ENCODE assay signal across 8 cellular contexts in the genomic region with DNA sequence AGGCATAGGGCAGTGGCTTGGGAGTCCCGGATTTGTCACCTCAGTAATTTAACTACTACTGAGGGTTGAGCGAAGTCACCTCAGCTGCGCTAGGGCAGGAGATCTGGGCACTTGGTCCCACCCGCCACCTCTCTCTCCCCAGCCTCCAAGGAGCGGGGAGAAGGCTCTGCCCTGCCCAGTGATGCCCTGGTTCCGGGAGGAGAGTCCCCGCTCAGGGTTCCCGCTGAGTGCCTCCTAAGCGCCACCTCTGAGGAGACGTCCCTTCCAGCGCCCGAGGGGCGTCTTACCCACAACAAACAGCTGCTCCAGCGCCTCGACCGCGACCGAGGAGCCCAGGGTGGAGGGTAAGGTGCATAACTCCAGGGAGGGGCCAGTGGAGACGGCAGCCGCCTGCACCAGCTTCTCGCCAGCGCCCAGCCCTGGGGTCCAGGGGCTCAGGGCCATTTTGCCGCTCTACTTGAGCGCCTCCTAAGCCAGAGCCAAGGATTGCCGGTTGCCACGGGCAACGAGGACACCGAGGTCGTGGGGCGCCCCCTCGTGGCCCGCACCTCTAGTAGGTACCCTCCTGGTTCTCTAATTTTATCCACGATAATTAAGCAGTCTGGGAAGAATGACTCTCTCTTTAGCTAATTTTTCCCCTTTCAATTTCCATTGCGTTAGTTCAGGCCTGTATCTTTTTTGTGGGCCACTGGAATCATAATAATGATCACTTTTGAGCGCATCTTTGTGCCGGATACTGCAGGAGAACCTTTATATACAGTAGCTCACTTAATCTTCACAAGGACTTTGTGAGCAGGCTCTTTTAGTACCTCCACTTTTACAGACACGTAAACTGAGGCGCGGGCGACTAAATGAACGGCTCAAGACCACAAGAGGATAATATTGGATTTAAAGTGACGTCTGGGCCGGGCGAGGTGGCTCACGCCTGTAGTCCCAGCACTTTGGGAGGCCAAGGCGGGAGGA. TPM values are rescaled to one million over a fixed set of nuclear protein-coding genes. Genes with fewer than 3 reads are reported as not detected.
DNase-seq lines count a peak whose midpoint lies in the region; ATAC-seq and TF ChIP-seq lines count a peak whose summit lies in the region.

A gene (minus strand): TSS at position 481 of the 963 bp plus-strand sequence. CDS start 37 bp downstream, at position 444.

- no peaks in the 10 kb centered on the region for H3K27me3 ChIP-seq in SU-DHL-6 (ENCODE audit: low read length)
- H3K27me3 ChIP-seq in upper lobe of left lung: no peaks in the 10 kb centered on the region

- TF ChIP-seq EP300 in upper lobe of left lung (IDR thresholded peaks at IDR 0.05): no peak

- no peaks in the 10 kb centered on the region for H3K79me2 ChIP-seq in SU-DHL-6 (ENCODE audit: insufficient read depth, low read length)

- H3K4me3 ChIP-seq in LNCaP clone FGC (ENCODE audit: low read depth, low read length): no peak within 1 kb of the TSS
- H3K4me3 ChIP-seq in SU-DHL-6 (ENCODE audit: insufficient read depth, low read length, poor library complexity, severe bottlenecking): peak within 1 kb of the TSS; percentile 38
- peak within 1 kb of the TSS in 3 of 4 donors; percentile 38 to 53 (median 49) for H3K4me3 ChIP-seq in upper lobe of left lung

- no peaks in the 10 kb centered on the region for H4K20me1 ChIP-seq in SU-DHL-6 (ENCODE audit: low read depth, low read length)

- peak; percentile 93 for ATAC-seq in activated naive CD8-positive, alpha-beta T cell treated with anti-CD3 and anti-CD28 coated beads, Interleukin-2, amount 50 U/mL, for 24 hours
- ATAC-seq in left ventricle myocardium superior: peak; percentile 88
- ATAC-seq in upper lobe of left lung (ENCODE audit: low FRiP score in 2 of 2): peak; percentile 90 to 95

- DNase-seq in ELF-1 (ENCODE audit: low read depth, low spot score) (peak; percentile 92), H4 (ENCODE audit: low spot score) (peak; percentile 59), LNCaP clone FGC (ENCODE audit: low read depth) (no peak), left ventricle myocardium superior (peak; percentile 92), posterior vena cava (ENCODE audit: low spot score) (peak; percentile 94), upper lobe of left lung (peak; percentile 94 to 96)
- DNase-seq in activated naive CD8-positive, alpha-beta T cell treated with anti-CD3 and anti-CD28 coated beads, Interleukin-2, amount 50 U/mL, for 24 hours: peak; percentile 86

- WGBS in upper lobe of left lung, 2 donors: 22 to 29% methylated on average over 29 to 37 of the region's 46 CpGs

- H3K36me3 Mint-ChIP-seq in activated naive CD8-positive, alpha-beta T cell treated with anti-CD3 and anti-CD28 coated beads, Interleukin-2, amount 50 U/mL, for 24 hours (ENCODE audit: low read depth): no peaks in the 10 kb centered on the region

- H3K9me3 ChIP-seq in SU-DHL-6 (ENCODE audit: insufficient read depth, low read length) (no peaks in the 10 kb centered on the region), upper lobe of left lung (no peaks in the 10 kb centered on the region)

- H3K36me3 ChIP-seq in SU-DHL-6 (ENCODE audit: low read length): no peaks in the 10 kb centered on the region
- no peaks in the 10 kb centered on the region for H3K36me3 ChIP-seq in upper lobe of left lung

- H3K27ac ChIP-seq in SU-DHL-6 (ENCODE audit: low read depth, low read length) (no peak within 1 kb of the TSS), upper lobe of left lung (no peak within 1 kb of the TSS)

- peaks cover 6% of the 10 kb centered on the region for H3K4me1 Mint-ChIP-seq in activated naive CD8-positive, alpha-beta T cell treated with anti-CD3 and anti-CD28 coated beads, Interleukin-2, amount 50 U/mL, for 24 hours

- no peaks in the 10 kb centered on the region for H3F3A ChIP-seq in SU-DHL-6 (ENCODE audit: insufficient read depth)

- H3K9ac ChIP-seq in SU-DHL-6 (ENCODE audit: low read length): peak within 1 kb of the TSS; percentile 25; the same call in 1 of the 2 replicates

- intact Hi-C loops in left ventricle myocardium superior (cut with micrococcal nuclease): no loop called here
- intact Hi-C loops in posterior vena cava (cut with DNase I): no loop called here

- peaks cover 6 to 11% (median 7%) of the 10 kb centered on the region in 4 donors for H3K4me1 ChIP-seq in upper lobe of left lung

- peak within 1 kb of the TSS; percentile 59 for H3K4me2 ChIP-seq in SU-DHL-6 (ENCODE audit: low read depth, low read length, poor library complexity, severe bottlenecking)

- H3K27me3 Mint-ChIP-seq in activated naive CD8-positive, alpha-beta T cell treated with anti-CD3 and anti-CD28 coated beads, Interleukin-2, amount 50 U/mL, for 24 hours: peaks cover 20% of the 10 kb centered on the region

- no peaks in the 10 kb centered on the region for H3K9me3 Mint-ChIP-seq in activated naive CD8-positive, alpha-beta T cell treated with anti-CD3 and anti-CD28 coated beads, Interleukin-2, amount 50 U/mL, for 24 hours

- H2AFZ ChIP-seq in SU-DHL-6 (ENCODE audit: low read depth, low read length, severe bottlenecking): peak within 1 kb of the TSS; percentile 83

- no peaks in the 10 kb centered on the region for H3K9me2 ChIP-seq in SU-DHL-6 (replicated peaks; ENCODE audit: insufficient read depth, low read length)

- peak within 1 kb of the TSS; percentile 63 for H3K4me3 Mint-ChIP-seq in activated naive CD8-positive, alpha-beta T cell treated with anti-CD3 and anti-CD28 coated beads, Interleukin-2, amount 50 U/mL, for 24 hours

- no peak within 1 kb of the TSS for H3K27ac Mint-ChIP-seq in activated naive CD8-positive, alpha-beta T cell treated with anti-CD3 and anti-CD28 coated beads, Interleukin-2, amount 50 U/mL, for 24 hours

- no peak for TF ChIP-seq POLR2A in upper lobe of left lung (IDR thresholded peaks at IDR 0.05)

- TF ChIP-seq CTCF in LNCaP clone FGC (IDR thresholded peaks at IDR 0.05; ENCODE audit: control insufficient read depth, extremely low read depth, insufficient read depth) (peak; percentile 73), SU-DHL-6 (IDR thresholded peaks at IDR 0.05; ENCODE audit: insufficient read depth, low read length, poor library complexity, severe bottlenecking) (peak; percentile 90), upper lobe of left lung (IDR thresholded peaks at IDR 0.05) (peak; percentile 47 to 72 (median 56))

RNA-seq across cellular contexts. Expression of the gene that starts here (rescaled TPM):
- total RNA-seq in H4 (2014; rRNA removed; shearing (Covaris generic)): not detected in 2 replicates
- total RNA-seq in left ventricle myocardium superior: not detected
- total RNA-seq in posterior vena cava: under 1 TPM in 1 of 2 donors, not detected in 1; 0.10 TPM
- total RNA-seq in upper lobe of left lung: under 1 TPM in 1 of 6 donors, not detected in 5; 0.14 TPM

Comparison
In these comparisons a context has a peak if more than half of its experiments do, and no peak if none do; other contexts are left out.
1. Peak in DNase-seq in H4; RNA of the gene not detected or under 1 TPM.
2. Peak in DNase-seq and ATAC-seq in left ventricle myocardium superior; RNA of the gene not detected or under 1 TPM.
3. Peak in DNase-seq in posterior vena cava; RNA of the gene not detected or under 1 TPM.
4. Peak in DNase-seq, ATAC-seq and H3K4me3 ChIP-seq in upper lobe of left lung; RNA of the gene not detected or under 1 TPM.